In the genomic region with DNA sequence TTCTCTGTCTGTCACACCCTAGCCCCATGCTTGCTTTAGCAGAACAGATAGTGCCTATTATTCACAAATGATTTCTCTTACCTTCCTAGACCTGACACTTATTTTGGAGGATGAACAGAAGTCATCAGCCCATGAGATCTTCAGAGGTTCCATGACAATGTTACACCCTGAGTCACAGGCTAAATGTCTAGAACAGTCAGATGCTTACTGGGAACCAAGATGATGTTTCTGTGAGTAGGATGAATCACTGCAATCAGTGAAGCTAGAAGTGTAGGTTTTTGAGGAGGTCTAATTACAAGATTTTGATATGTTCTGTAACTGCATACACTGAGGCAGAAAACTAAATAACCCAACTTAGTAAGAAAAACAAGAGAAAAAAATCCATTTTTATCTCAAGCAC, we compare ENCODE assay signal across 16 cellular contexts.
A peak's percentile ranks its signal among the peaks of the same experiment; 100 is the strongest.
DNase-seq lines count a peak whose midpoint lies in the region; ATAC-seq and TF ChIP-seq lines count a peak whose summit lies in the region.
"Had no signal": no experiment of that assay in that cellular context is flagged by ENCODE, and none has a peak within 500 bp of the region (broad histone marks: within the 10 kb centered on the region; RNA-seq: fewer than 3 reads in every experiment).

No MANE protein-coding gene starts in this region.

- TF ChIP-seq CTCF in right atrium auricular region (IDR thresholded peaks at IDR 0.05), result no peak

- no peaks in the 10 kb centered on the region for H3K36me3 ChIP-seq in right atrium auricular region
- H3K36me3 ChIP-seq: heart right ventricle, upper lobe of left lung had no signal

- ATAC-seq in HG02623 (IDR thresholded peaks at IDR 0.05; ENCODE audit: unreplicated experiment) (no peak), GM21515 (IDR thresholded peaks at IDR 0.05; ENCODE audit: unreplicated experiment) (no peak)
- ATAC-seq: heart right ventricle, left lobe of liver, psoas muscle had no signal

- no peaks in the 10 kb centered on the region for H3K9me3 ChIP-seq in right atrium auricular region
- H3K9me3 ChIP-seq: heart right ventricle, psoas muscle, upper lobe of left lung had no signal

- no peaks in the 10 kb centered on the region for H3K4me1 ChIP-seq in right atrium auricular region
- H3K4me1 ChIP-seq: heart right ventricle, psoas muscle, upper lobe of left lung had no signal

- peak; percentile 8 for DNase-seq in Caki2 (ENCODE audit: low read depth)
- DNase-seq in LHCN-M2 (ENCODE audit: low read depth), result peak; percentile 77
- peak; percentile 37 for DNase-seq in dedifferentiated amniotic fluid mesenchymal stem cell (ENCODE audit: extremely low spot score)
- DNase-seq in non-pigmented ciliary epithelial cell (ENCODE audit: low read depth), result peak; percentile 40
- DNase-seq in right atrium auricular region (ENCODE audit: low spot score), result no peak
- DNase-seq: activated CD4-positive, CD25-positive, alpha-beta regulatory T cell; aorta; effector CD8-positive, alpha-beta T cell; heart right ventricle; psoas muscle; stimulated activated CD4-positive, alpha-beta T cell treated with anti-CD3 and anti-CD28 coated beads, Interleukin-2, amount 100 ng/mL, for 24 hours; SW 1271; upper lobe of left lung had no signal

- in situ Hi-C loops in Caki2 (cut with HindIII; ENCODE audit: low pct_unique_long_range_greater_than_20kb, low sequenced_read_pairs), result no loop called here

- no peak overlapping the region for H3K4me3 ChIP-seq in right atrium auricular region
- H3K4me3 ChIP-seq: heart right ventricle, psoas muscle, upper lobe of left lung had no signal

- H3K27me3 ChIP-seq in right atrium auricular region, result no peaks in the 10 kb centered on the region
- H3K27me3 ChIP-seq: heart right ventricle, upper lobe of left lung had no signal

- H3K27ac ChIP-seq in right atrium auricular region, result no peak overlapping the region
- H3K27ac ChIP-seq: heart right ventricle, psoas muscle, upper lobe of left lung had no signal
